Comparison of ENCODE assay signal across 1 cellular context in genomic region chr15:92848852-92849598, GRCh38.
TF ChIP-seq lines count a peak whose summit lies in the region.

No MANE protein-coding gene starts in this region.

TF ChIP-seq in K562, 482 proteins besides CTCF, POLR2A, EP300 and RAD21 (continued from another document and continues in another):
- TF ChIP-seq, protein P1, sequence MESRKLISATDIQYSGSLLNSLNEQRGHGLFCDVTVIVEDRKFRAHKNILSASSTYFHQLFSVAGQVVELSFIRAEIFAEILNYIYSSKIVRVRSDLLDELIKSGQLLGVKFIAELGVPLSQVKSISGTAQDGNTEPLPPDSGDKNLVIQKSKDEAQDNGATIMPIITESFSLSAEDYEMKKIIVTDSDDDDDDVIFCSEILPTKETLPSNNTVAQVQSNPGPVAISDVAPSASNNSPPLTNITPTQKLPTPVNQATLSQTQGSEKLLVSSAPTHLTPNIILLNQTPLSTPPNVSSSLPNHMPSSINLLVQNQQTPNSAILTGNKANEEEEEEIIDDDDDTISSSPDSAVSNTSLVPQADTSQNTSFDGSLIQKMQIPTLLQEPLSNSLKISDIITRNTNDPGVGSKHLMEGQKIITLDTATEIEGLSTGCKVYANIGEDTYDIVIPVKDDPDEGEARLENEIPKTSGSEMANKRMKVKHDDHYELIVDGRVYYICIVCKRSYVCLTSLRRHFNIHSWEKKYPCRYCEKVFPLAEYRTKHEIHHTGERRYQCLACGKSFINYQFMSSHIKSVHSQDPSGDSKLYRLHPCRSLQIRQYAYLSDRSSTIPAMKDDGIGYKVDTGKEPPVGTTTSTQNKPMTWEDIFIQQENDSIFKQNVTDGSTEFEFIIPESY (CRISPR knock-in tag; IDR thresholded peaks at IDR 0.05) = no peak
- TF ChIP-seq ARID2 (IDR thresholded peaks at IDR 0.05) = no peak
- peak; percentile 87 for TF ChIP-seq DPF2 (IDR thresholded peaks at IDR 0.05)
- TF ChIP-seq ZNF696 (CRISPR knock-in tag; conservative IDR thresholded peaks at IDR 0.05) = no peak
- no peak for TF ChIP-seq HMG20B (CRISPR knock-in tag; IDR thresholded peaks at IDR 0.05)
- TF ChIP-seq RBBP5 (IDR thresholded peaks at IDR 0.05; ENCODE audit: borderline replicate concordance, insufficient read depth, low read length, poor library complexity, severe bottlenecking) = peak; percentile 32
- no peak for TF ChIP-seq ZNF354B (CRISPR knock-in tag; IDR thresholded peaks at IDR 0.05)
- no peak for TF ChIP-seq ZNF445 (CRISPR knock-in tag; IDR thresholded peaks at IDR 0.05; ENCODE audit: low read depth)
- peak; percentile 55 for TF ChIP-seq ZFX (CRISPR knock-in tag; IDR thresholded peaks at IDR 0.05)
- TF ChIP-seq NR2F6 (CRISPR knock-in tag; IDR thresholded peaks at IDR 0.05) = 0 out of 2 replicates have a peak, but pooled peaks have one; percentile 22
- no peak for TF ChIP-seq PBX2 (CRISPR knock-in tag; IDR thresholded peaks at IDR 0.05; ENCODE audit: low read depth)
- 0 out of 2 replicates have a peak, but pooled peaks have one; percentile 7 for TF ChIP-seq PBX2 (tag; conservative IDR thresholded peaks at IDR 0.05; ENCODE audit: low read depth)
- peak; percentile 56; the same call in 1 of the 2 replicates for TF ChIP-seq POLR2AphosphoS5 (IDR thresholded peaks at IDR 0.05; ENCODE audit: control insufficient read depth, insufficient read depth, low read depth, low read length)
- no peak for TF ChIP-seq BRD4 (IDR thresholded peaks at IDR 0.05)
- no peak for TF ChIP-seq CHD4 (IDR thresholded peaks at IDR 0.05; ENCODE audit: insufficient read depth, insufficient replicate concordance, low read depth, low read length, poor library complexity, severe bottlenecking)
- TF ChIP-seq ZNF140 (CRISPR knock-in tag; IDR thresholded peaks at IDR 0.05) = no peak
- TF ChIP-seq, protein P2, sequence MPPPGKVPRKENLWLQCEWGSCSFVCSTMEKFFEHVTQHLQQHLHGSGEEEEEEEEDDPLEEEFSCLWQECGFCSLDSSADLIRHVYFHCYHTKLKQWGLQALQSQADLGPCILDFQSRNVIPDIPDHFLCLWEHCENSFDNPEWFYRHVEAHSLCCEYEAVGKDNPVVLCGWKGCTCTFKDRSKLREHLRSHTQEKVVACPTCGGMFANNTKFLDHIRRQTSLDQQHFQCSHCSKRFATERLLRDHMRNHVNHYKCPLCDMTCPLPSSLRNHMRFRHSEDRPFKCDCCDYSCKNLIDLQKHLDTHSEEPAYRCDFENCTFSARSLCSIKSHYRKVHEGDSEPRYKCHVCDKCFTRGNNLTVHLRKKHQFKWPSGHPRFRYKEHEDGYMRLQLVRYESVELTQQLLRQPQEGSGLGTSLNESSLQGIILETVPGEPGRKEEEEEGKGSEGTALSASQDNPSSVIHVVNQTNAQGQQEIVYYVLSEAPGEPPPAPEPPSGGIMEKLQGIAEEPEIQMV (tag; conservative IDR thresholded peaks at IDR 0.05; ENCODE audit: low read depth) = no peak
- TF ChIP-seq KLF1 (tag; IDR thresholded peaks at IDR 0.05) = no peak
- TF ChIP-seq PURB (CRISPR knock-in tag; IDR thresholded peaks at IDR 0.05; ENCODE audit: low read depth) = no peak
- peak; percentile 87 for TF ChIP-seq SOX6 (IDR thresholded peaks at IDR 0.05)
- TF ChIP-seq SUPT5H (IDR thresholded peaks at IDR 0.05) = no peak
- TF ChIP-seq, protein P3, sequence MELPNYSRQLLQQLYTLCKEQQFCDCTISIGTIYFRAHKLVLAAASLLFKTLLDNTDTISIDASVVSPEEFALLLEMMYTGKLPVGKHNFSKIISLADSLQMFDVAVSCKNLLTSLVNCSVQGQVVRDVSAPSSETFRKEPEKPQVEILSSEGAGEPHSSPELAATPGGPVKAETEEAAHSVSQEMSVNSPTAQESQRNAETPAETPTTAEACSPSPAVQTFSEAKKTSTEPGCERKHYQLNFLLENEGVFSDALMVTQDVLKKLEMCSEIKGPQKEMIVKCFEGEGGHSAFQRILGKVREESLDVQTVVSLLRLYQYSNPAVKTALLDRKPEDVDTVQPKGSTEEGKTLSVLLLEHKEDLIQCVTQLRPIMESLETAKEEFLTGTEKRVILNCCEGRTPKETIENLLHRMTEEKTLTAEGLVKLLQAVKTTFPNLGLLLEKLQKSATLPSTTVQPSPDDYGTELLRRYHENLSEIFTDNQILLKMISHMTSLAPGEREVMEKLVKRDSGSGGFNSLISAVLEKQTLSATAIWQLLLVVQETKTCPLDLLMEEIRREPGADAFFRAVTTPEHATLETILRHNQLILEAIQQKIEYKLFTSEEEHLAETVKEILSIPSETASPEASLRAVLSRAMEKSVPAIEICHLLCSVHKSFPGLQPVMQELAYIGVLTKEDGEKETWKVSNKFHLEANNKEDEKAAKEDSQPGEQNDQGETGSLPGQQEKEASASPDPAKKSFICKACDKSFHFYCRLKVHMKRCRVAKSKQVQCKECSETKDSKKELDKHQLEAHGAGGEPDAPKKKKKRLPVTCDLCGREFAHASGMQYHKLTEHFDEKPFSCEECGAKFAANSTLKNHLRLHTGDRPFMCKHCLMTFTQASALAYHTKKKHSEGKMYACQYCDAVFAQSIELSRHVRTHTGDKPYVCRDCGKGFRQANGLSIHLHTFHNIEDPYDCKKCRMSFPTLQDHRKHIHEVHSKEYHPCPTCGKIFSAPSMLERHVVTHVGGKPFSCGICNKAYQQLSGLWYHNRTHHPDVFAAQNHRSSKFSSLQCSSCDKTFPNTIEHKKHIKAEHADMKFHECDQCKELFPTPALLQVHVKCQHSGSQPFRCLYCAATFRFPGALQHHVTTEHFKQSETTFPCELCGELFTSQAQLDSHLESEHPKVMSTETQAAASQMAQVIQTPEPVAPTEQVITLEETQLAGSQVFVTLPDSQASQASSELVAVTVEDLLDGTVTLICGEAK (IDR thresholded peaks at IDR 0.05) = no peak
- TF ChIP-seq, protein P3 (CRISPR knock-in tag; IDR thresholded peaks at IDR 0.05) = no peak
- no peak for TF ChIP-seq SRSF7 (optimal IDR thresholded peaks at IDR 0.05; ENCODE audit: low read depth, low read length)
- TF ChIP-seq CREB1 (IDR thresholded peaks at IDR 0.05) = peak; percentile 77; the same call in 1 of the 2 replicates
- TF ChIP-seq CREB1 (CRISPR knock-in tag; IDR thresholded peaks at IDR 0.05) = no peak
- TF ChIP-seq HES1 (IDR thresholded peaks at IDR 0.05; ENCODE audit: low read depth) = peak; percentile 67
- TF ChIP-seq, protein P4, sequence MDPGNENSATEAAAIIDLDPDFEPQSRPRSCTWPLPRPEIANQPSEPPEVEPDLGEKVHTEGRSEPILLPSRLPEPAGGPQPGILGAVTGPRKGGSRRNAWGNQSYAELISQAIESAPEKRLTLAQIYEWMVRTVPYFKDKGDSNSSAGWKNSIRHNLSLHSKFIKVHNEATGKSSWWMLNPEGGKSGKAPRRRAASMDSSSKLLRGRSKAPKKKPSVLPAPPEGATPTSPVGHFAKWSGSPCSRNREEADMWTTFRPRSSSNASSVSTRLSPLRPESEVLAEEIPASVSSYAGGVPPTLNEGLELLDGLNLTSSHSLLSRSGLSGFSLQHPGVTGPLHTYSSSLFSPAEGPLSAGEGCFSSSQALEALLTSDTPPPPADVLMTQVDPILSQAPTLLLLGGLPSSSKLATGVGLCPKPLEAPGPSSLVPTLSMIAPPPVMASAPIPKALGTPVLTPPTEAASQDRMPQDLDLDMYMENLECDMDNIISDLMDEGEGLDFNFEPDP (CRISPR knock-in tag; IDR thresholded peaks at IDR 0.05) = no peak
- no peak for TF ChIP-seq ZNF436 (CRISPR knock-in tag; IDR thresholded peaks at IDR 0.05)
- TF ChIP-seq FOSL1 (tag; conservative IDR thresholded peaks at IDR 0.05) = peak; percentile 78
- TF ChIP-seq FOXP1 (CRISPR knock-in tag; IDR thresholded peaks at IDR 0.05) = no peak
- no peak for TF ChIP-seq MAFK (IDR thresholded peaks at IDR 0.05; ENCODE audit: low read length)
- TF ChIP-seq BCOR (IDR thresholded peaks at IDR 0.05) = peak; percentile 75
- TF ChIP-seq TRIM24 (IDR thresholded peaks at IDR 0.05) = peak; percentile 78 to 87
- TF ChIP-seq ZNF639 (CRISPR knock-in tag; conservative IDR thresholded peaks at IDR 0.05 in 1 of 2, IDR thresholded peaks at IDR 0.05 in 1 of 2) = peak in 1 of 2 experiments; percentile 74; a peak in 2 of 4 replicates
- TF ChIP-seq NR2C2 (CRISPR knock-in tag; IDR thresholded peaks at IDR 0.05) = no peak
- TF ChIP-seq NR2C2 (tag; IDR thresholded peaks at IDR 0.05) = peak; percentile 62; the same call in 1 of the 2 replicates
- peak; percentile 51 for TF ChIP-seq MBD2 (IDR thresholded peaks at IDR 0.05; ENCODE audit: borderline replicate concordance, low read depth)
- TF ChIP-seq, protein P5, sequence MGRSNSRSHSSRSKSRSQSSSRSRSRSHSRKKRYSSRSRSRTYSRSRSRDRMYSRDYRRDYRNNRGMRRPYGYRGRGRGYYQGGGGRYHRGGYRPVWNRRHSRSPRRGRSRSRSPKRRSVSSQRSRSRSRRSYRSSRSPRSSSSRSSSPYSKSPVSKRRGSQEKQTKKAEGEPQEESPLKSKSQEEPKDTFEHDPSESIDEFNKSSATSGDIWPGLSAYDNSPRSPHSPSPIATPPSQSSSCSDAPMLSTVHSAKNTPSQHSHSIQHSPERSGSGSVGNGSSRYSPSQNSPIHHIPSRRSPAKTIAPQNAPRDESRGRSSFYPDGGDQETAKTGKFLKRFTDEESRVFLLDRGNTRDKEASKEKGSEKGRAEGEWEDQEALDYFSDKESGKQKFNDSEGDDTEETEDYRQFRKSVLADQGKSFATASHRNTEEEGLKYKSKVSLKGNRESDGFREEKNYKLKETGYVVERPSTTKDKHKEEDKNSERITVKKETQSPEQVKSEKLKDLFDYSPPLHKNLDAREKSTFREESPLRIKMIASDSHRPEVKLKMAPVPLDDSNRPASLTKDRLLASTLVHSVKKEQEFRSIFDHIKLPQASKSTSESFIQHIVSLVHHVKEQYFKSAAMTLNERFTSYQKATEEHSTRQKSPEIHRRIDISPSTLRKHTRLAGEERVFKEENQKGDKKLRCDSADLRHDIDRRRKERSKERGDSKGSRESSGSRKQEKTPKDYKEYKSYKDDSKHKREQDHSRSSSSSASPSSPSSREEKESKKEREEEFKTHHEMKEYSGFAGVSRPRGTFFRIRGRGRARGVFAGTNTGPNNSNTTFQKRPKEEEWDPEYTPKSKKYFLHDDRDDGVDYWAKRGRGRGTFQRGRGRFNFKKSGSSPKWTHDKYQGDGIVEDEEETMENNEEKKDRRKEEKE (IDR thresholded peaks at IDR 0.05; ENCODE audit: borderline replicate concordance in 1 of 2, control insufficient read depth in 1 of 2, low read depth in 2 of 2, low read length in 1 of 2) = no peak
- TF ChIP-seq FOXJ2 (tag; IDR thresholded peaks at IDR 0.05) = no peak
